ENCODE assay signal across 10 cellular contexts in genomic region chr19:18089726-18090125, GRCh38. TPM values are rescaled to one million over a fixed set of nuclear protein-coding genes. Genes with fewer than 3 reads are reported as not detected.
DNase-seq lines count a peak whose midpoint lies in the region; ATAC-seq and TF ChIP-seq lines count a peak whose summit lies in the region.
"Had no signal": no experiment of that assay in that cellular context is flagged by ENCODE, and none has a peak within 500 bp of the region (broad histone marks: within the 10 kb centered on the region; RNA-seq: fewer than 3 reads in every experiment).

No MANE protein-coding gene starts in this region.

- WGBS in right lobe of liver (ENCODE audit: insufficient coverage, low coverage, low lambda C conversion rate, missing lambda C conversion rate), result 70% methylated on average over 4 of the region's 5 CpGs

- H4K20me1 ChIP-seq in Karpas-422 (ENCODE audit: insufficient read depth, low read depth, low read length), result no peaks in the 10 kb centered on the region

- ATAC-seq in activated naive CD4-positive, alpha-beta T cell treated with anti-CD3 and anti-CD28 coated beads, Interleukin-2, amount 50 U/mL, for 72 hours, result no peak
- ATAC-seq in right lobe of liver (no peak), HG03039 (IDR thresholded peaks at IDR 0.05; ENCODE audit: unreplicated experiment) (no peak)

- H3K9me3 ChIP-seq in Karpas-422 (ENCODE audit: low read length) (no peaks in the 10 kb centered on the region), right lobe of liver (peaks cover 0 to 2% (median 0%) of the 10 kb centered on the region in 4 donors)
- H3K9me3 ChIP-seq: right atrium auricular region, SJCRH30 had no signal

- peak overlapping the region; percentile 68 for H3K9ac ChIP-seq in Karpas-422 (ENCODE audit: low read length)

- peak overlapping the region; percentile 95 to 97 for H3K27ac Mint-ChIP-seq in activated naive CD4-positive, alpha-beta T cell treated with anti-CD3 and anti-CD28 coated beads, Interleukin-2, amount 50 U/mL, for 72 hours

- H3K4me1 ChIP-seq in Karpas-422 (ENCODE audit: low read length) (peaks cover 48% of the 10 kb centered on the region), right lobe of liver (peaks cover 0 to 5% (median 0%) of the 10 kb centered on the region in 4 donors)
- H3K4me1 ChIP-seq: right atrium auricular region, SJCRH30 had no signal

- H3K27ac ChIP-seq in Karpas-422 (ENCODE audit: low read length), result peak overlapping the region; percentile 89
- H3K27ac ChIP-seq in right lobe of liver, result peak overlapping the region; percentile 34 to 55 (median 39)
- H3K27ac ChIP-seq in substantia nigra (ENCODE audit: low read depth, low read length, poor library complexity, severe bottlenecking), result peak overlapping the region; percentile 99
- H3K27ac ChIP-seq: right atrium auricular region, SJCRH30 had no signal

- DNase-seq in Karpas-422 (no peak), right lobe of liver (no peak), substantia nigra (lab: John Stamatoyannopoulos, UW) (peak; percentile 31 to 96 (median 86)), A172 (ENCODE audit: low spot score) (no peak)
- DNase-seq in activated naive CD4-positive, alpha-beta T cell treated with anti-CD3 and anti-CD28 coated beads, Interleukin-2, amount 50 U/mL, for 72 hours (ENCODE audit: low spot score in 2 of 2), result no peak
- no peak for DNase-seq in stimulated activated CD4-positive, alpha-beta T cell treated with anti-CD3 and anti-CD28 coated beads, Interleukin-4, amount 100 ng/mL, for 1 hour
- DNase-seq: DND-41, SJCRH30 had no signal

- intact Hi-C loops in right lobe of liver (cut with DNase I), result no loop called here

- H2AFZ ChIP-seq in Karpas-422 (ENCODE audit: low read length), result no peak overlapping the region

- no peak for TF ChIP-seq CTCF in right lobe of liver (IDR thresholded peaks at IDR 0.05)

- no peak for TF ChIP-seq POLR2A in right lobe of liver (IDR thresholded peaks at IDR 0.05)

- no peaks in the 10 kb centered on the region for H3K9me3 Mint-ChIP-seq in activated naive CD4-positive, alpha-beta T cell treated with anti-CD3 and anti-CD28 coated beads, Interleukin-2, amount 50 U/mL, for 72 hours

- H3K79me2 ChIP-seq in Karpas-422 (ENCODE audit: low read length), result no peaks in the 10 kb centered on the region; the same call in 1 of the 2 replicates

- H3K36me3 Mint-ChIP-seq in activated naive CD4-positive, alpha-beta T cell treated with anti-CD3 and anti-CD28 coated beads, Interleukin-2, amount 50 U/mL, for 72 hours, result no peaks in the 10 kb centered on the region

- H3K36me3 ChIP-seq in Karpas-422 (ENCODE audit: insufficient read depth, low read length), result no peaks in the 10 kb centered on the region
- no peaks in the 10 kb centered on the region for H3K36me3 ChIP-seq in right lobe of liver
- H3K36me3 ChIP-seq: right atrium auricular region, SJCRH30 had no signal

- H3K9me2 ChIP-seq in Karpas-422 (replicated peaks; ENCODE audit: insufficient read depth, low read length), result no peaks in the 10 kb centered on the region

- H3K4me2 ChIP-seq in Karpas-422 (ENCODE audit: low read depth, low read length, poor library complexity, severe bottlenecking), result peak overlapping the region; percentile 63

- H3K4me3 ChIP-seq in Karpas-422 (ENCODE audit: low read length) (peak overlapping the region; percentile 50; the same call in 1 of the 2 replicates), right lobe of liver (no peak overlapping the region)
- H3K4me3 ChIP-seq: right atrium auricular region, SJCRH30 had no signal

- H3K27me3 ChIP-seq in Karpas-422 (ENCODE audit: low read length) (no peaks in the 10 kb centered on the region), right lobe of liver (no peaks in the 10 kb centered on the region)
- H3K27me3 ChIP-seq: right atrium auricular region had no signal

RNA-seq across cellular contexts. Expression of gene IL12RB1, which starts 3.0 kb away (rescaled TPM):
- total RNA-seq in Karpas-422 (2014; rRNA removed; shearing (Covaris generic); ENCODE audit: low replicate concordance), result 6.1 and 9.6 TPM in 2 replicates
- 10 to 100 TPM; 14.6 to 25.0 TPM for total RNA-seq in activated naive CD4-positive, alpha-beta T cell treated with anti-CD3 and anti-CD28 coated beads, Interleukin-2, amount 50 U/mL, for 72 hours
- 1 to 10 TPM in 1 of 6 experiments, under 1 TPM in 5; 0.25 to 2.0 (median 0.70) TPM for total RNA-seq in right lobe of liver
- total RNA-seq in A172 (2014; rRNA removed; shearing (Covaris generic)), result 0.93 TPM in 1 of 2 replicates, not detected in the other
- total RNA-seq: SJCRH30 had no signal

RNA-seq across cellular contexts. Expression of gene MAST3, which starts 7.9 kb away (rescaled TPM):
- total RNA-seq in Karpas-422 (2014; rRNA removed; shearing (Covaris generic); ENCODE audit: low replicate concordance), result 7.7 and 17.9 TPM in 2 replicates
- total RNA-seq in activated naive CD4-positive, alpha-beta T cell treated with anti-CD3 and anti-CD28 coated beads, Interleukin-2, amount 50 U/mL, for 72 hours, result 10 to 100 TPM; 19.5 to 54.6 TPM
- 10 to 100 TPM in 3 of 6 experiments, 1 to 10 TPM in 3; 8.0 to 17.9 (median 10.0) TPM for total RNA-seq in right lobe of liver
- 2.7 and 3.0 TPM in 2 replicates for total RNA-seq in A172 (2014; rRNA removed; shearing (Covaris generic))

Comparison
In these comparisons a context has a peak if more than half of its experiments do, and no peak if none do; other contexts are left out.
1. DNase-seq: peak in substantia nigra (49 of 49); none in Karpas-422 (single experiment), activated naive CD4-positive, alpha-beta T cell treated with anti-CD3 and anti-CD28 coated beads, Interleukin-2, amount 50 U/mL, for 72 hours (0 of 2), right lobe of liver (0 of 3), A172 (single experiment) and stimulated activated CD4-positive, alpha-beta T cell treated with anti-CD3 and anti-CD28 coated beads, Interleukin-4, amount 100 ng/mL, for 1 hour (single experiment).
2. H3K27ac ChIP-seq: peak in every context shown above with its lines; median percentile 99 in substantia nigra; 89 in Karpas-422; 39 in right lobe of liver.